ENCODE assay signal across 12 cellular contexts in the genomic region with DNA sequence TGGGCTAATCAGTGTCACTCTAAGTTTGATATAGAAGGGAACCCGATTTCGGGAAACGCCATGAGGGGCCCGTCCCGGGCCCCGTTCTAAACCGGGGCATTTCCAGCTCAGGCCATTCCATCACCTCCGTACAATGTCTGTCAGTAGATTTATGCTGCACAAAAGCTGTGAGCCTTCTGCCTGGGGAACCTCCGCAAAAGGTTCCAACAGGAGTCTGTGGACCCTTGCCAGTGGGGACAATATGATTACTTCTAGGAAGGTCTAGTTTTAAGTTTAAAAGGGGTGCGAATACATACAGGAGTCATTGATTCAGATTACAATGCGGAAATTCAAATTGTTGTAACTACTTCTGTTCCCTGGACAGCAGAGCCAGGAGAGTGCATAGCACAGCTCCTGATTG. TPM values are rescaled to one million over a fixed set of nuclear protein-coding genes. Genes with fewer than 3 reads are reported as not detected.
A peak's percentile ranks its signal among the peaks of the same experiment; 100 is the strongest.
DNase-seq lines count a peak whose midpoint lies in the region; ATAC-seq, FAIRE-seq and TF ChIP-seq lines count a peak whose summit lies in the region.
"Had no signal": no experiment of that assay in that cellular context is flagged by ENCODE, and none has a peak within 500 bp of the region (broad histone marks: within the 10 kb centered on the region; RNA-seq: fewer than 3 reads in every experiment).

No MANE protein-coding gene starts in this region.

- H2AFZ ChIP-seq in astrocyte (ENCODE audit: low read depth, low read length) (no peak overlapping the region), osteoblast (ENCODE audit: low read length) (no peak overlapping the region)
- H2AFZ ChIP-seq: parathyroid adenoma had no signal

- H3K27ac Mint-ChIP-seq in astrocyte (ENCODE audit: unreplicated experiment): no peak overlapping the region
- H3K27ac Mint-ChIP-seq: activated naive CD8-positive, alpha-beta T cell had no signal

- H3K9ac ChIP-seq in HUES48 (ENCODE audit: low read depth, low read length) (no peak overlapping the region), astrocyte (ENCODE audit: low read length) (no peak overlapping the region), subcutaneous abdominal adipose tissue (ENCODE audit: low read length in 5 of 5) (no peak overlapping the region)
- H3K9ac ChIP-seq: parathyroid adenoma had no signal

- DNase-seq in astrocyte (ENCODE audit: low read depth) (no peak), lower lobe of right lung (no peak), osteoblast (ENCODE audit: insufficient read length, low spot score, missing footprints) (no peak), NCI-H187 treated with DMSO at 0.1 percent for 48 hours (lab: John Stamatoyannopoulos, UW) (no peak), prostate gland (ENCODE audit: low spot score) (no peak)
- DNase-seq: IMR-90, NCI-H1048, NCI-H510A had no signal

- H3K4me1 Mint-ChIP-seq in astrocyte (ENCODE audit: low read depth, unreplicated experiment): peaks cover 50% of the 10 kb centered on the region

- no peak for FAIRE-seq in astrocyte (lab: Jason Lieb, UNC)

- H3K79me2 ChIP-seq in astrocyte (ENCODE audit: insufficient read depth, low read length) (peaks cover 20% of the 10 kb centered on the region), osteoblast (ENCODE audit: insufficient read depth, low read length) (peaks cover 43% of the 10 kb centered on the region)

- no peaks in the 10 kb centered on the region for H3K27me3 Mint-ChIP-seq in astrocyte (ENCODE audit: low read depth, unreplicated experiment)
- H3K27me3 Mint-ChIP-seq: activated naive CD8-positive, alpha-beta T cell had no signal

- H3K4me3 Mint-ChIP-seq in astrocyte (ENCODE audit: unreplicated experiment): no peak overlapping the region
- H3K4me3 Mint-ChIP-seq: activated naive CD8-positive, alpha-beta T cell had no signal

- intact Hi-C loops in lower lobe of right lung (cut with DNase I) (no loop called here), prostate gland (cut with DNase I) (no loop called here)

- WGBS in prostate gland: 77% methylated on average over 11 of the region's 11 CpGs

- H3K27me3 ChIP-seq in HUES48 (ENCODE audit: control insufficient read depth, insufficient read depth, low read length): no peaks in the 10 kb centered on the region
- no peaks in the 10 kb centered on the region for H3K27me3 ChIP-seq in astrocyte (ENCODE audit: insufficient read depth, low read length)
- H3K27me3 ChIP-seq in lower lobe of right lung (ENCODE audit: low read depth): no peaks in the 10 kb centered on the region
- no peaks in the 10 kb centered on the region for H3K27me3 ChIP-seq in subcutaneous abdominal adipose tissue (ENCODE audit: control insufficient read depth in 5 of 5, insufficient read depth in 4 of 5, low read length in 5 of 5)
- H3K27me3 ChIP-seq in osteoblast (ENCODE audit: insufficient read depth, low read length): no peaks in the 10 kb centered on the region
- no peaks in the 10 kb centered on the region for H3K27me3 ChIP-seq in prostate gland (replicated peaks; ENCODE audit: insufficient read depth)

- no peak for TF ChIP-seq CTCF in astrocyte (IDR thresholded peaks at IDR 0.05; ENCODE audit: insufficient read depth, low read depth, low read length)
- TF ChIP-seq CTCF in lower lobe of right lung (IDR thresholded peaks at IDR 0.05): no peak
- TF ChIP-seq CTCF in osteoblast (IDR thresholded peaks at IDR 0.05; ENCODE audit: extremely low read depth, low read depth, low read length): no peak
- TF ChIP-seq CTCF in prostate gland (IDR thresholded peaks at IDR 0.05): no peak

- H3K9me3 ChIP-seq in HUES48 (ENCODE audit: control insufficient read depth, insufficient read depth, low read length) (peaks cover 4% of the 10 kb centered on the region; the same call in 1 of the 2 replicates), astrocyte (ENCODE audit: insufficient read depth, low read depth, low read length) (no peaks in the 10 kb centered on the region), lower lobe of right lung (no peaks in the 10 kb centered on the region), subcutaneous abdominal adipose tissue (ENCODE audit: control insufficient read depth in 5 of 5, low read length in 5 of 5) (no peaks in the 10 kb centered on the region), osteoblast (ENCODE audit: low read depth, low read length) (no peaks in the 10 kb centered on the region), prostate gland (no peaks in the 10 kb centered on the region)

- H3K4me1 ChIP-seq in HUES48 (ENCODE audit: control insufficient read depth, insufficient read depth, low read length) (peaks cover 62% of the 10 kb centered on the region), astrocyte (ENCODE audit: insufficient read depth, low read length) (peaks cover 27% of the 10 kb centered on the region), lower lobe of right lung (peaks cover 45% of the 10 kb centered on the region), subcutaneous abdominal adipose tissue (ENCODE audit: control insufficient read depth in 5 of 5, insufficient read depth in 5 of 5, low read length in 5 of 5) (peaks cover 14 to 48% (median 40%) of the 10 kb centered on the region in 5 donors), osteoblast (ENCODE audit: insufficient read depth, low read length) (peaks cover 27% of the 10 kb centered on the region), prostate gland (replicated peaks) (peaks cover 3% of the 10 kb centered on the region)

- no peak for TF ChIP-seq POLR2A in prostate gland (IDR thresholded peaks at IDR 0.05)

- H3K9me3 Mint-ChIP-seq in astrocyte (ENCODE audit: unreplicated experiment): peaks cover 3% of the 10 kb centered on the region

- peaks cover 12% of the 10 kb centered on the region for H4K20me1 ChIP-seq in astrocyte (ENCODE audit: insufficient read depth, low read length)
- H4K20me1 ChIP-seq in osteoblast (ENCODE audit: insufficient read depth, low read length): peaks cover 22% of the 10 kb centered on the region

- H3K27ac ChIP-seq in HUES48 (ENCODE audit: low read depth, low read length) (peak overlapping the region; percentile 52), astrocyte (ENCODE audit: low read depth, low read length) (no peak overlapping the region), lower lobe of right lung (peak overlapping the region; percentile 50), subcutaneous abdominal adipose tissue (ENCODE audit: low read depth, low read length) (peak overlapping the region; percentile 2), osteoblast (ENCODE audit: low read depth, low read length) (no peak overlapping the region), prostate gland (no peak overlapping the region)
- H3K27ac ChIP-seq: parathyroid adenoma had no signal

- H3K4me3 ChIP-seq in HUES48 (ENCODE audit: low read depth, low read length): no peak overlapping the region
- no peak overlapping the region for H3K4me3 ChIP-seq in astrocyte (ENCODE audit: insufficient read depth, low read depth, low read length)
- H3K4me3 ChIP-seq in lower lobe of right lung: no peak overlapping the region
- H3K4me3 ChIP-seq in subcutaneous abdominal adipose tissue (ENCODE audit: low read depth in 1 of 5, low read length in 5 of 5): peak overlapping the region in 2 of 5 donors; percentile 29 to 32
- H3K4me3 ChIP-seq in osteoblast (ENCODE audit: insufficient read depth, low read length): no peak overlapping the region
- H3K4me3 ChIP-seq in prostate gland: no peak overlapping the region

- H3K36me3 Mint-ChIP-seq in astrocyte (ENCODE audit: low read depth, unreplicated experiment): peaks cover 9% of the 10 kb centered on the region

- no peak for ATAC-seq in lower lobe of right lung

- H3K4me2 ChIP-seq in astrocyte (ENCODE audit: low read length) (peak overlapping the region; percentile 56), osteoblast (ENCODE audit: insufficient read depth, low read length) (no peak overlapping the region)

- H3K36me3 ChIP-seq in HUES48 (ENCODE audit: control insufficient read depth, insufficient read depth, low read length) (no peaks in the 10 kb centered on the region), astrocyte (ENCODE audit: insufficient read depth, low read length) (no peaks in the 10 kb centered on the region), lower lobe of right lung (no peaks in the 10 kb centered on the region), subcutaneous abdominal adipose tissue (ENCODE audit: control insufficient read depth in 5 of 5, insufficient read depth in 5 of 5, low read length in 5 of 5) (peaks cover 0 to 4% (median 0%) of the 10 kb centered on the region in 5 donors), osteoblast (ENCODE audit: insufficient read depth, low read length) (no peaks in the 10 kb centered on the region), prostate gland (no peaks in the 10 kb centered on the region)

RNA-seq across cellular contexts. Expression of gene RAPGEF1, which starts 57.6 kb away (rescaled TPM):
- total RNA-seq in astrocyte (63.2 and 76.8 TPM in 2 replicates), lower lobe of right lung (146 TPM), osteoblast (34.7 and 42.1 TPM in 2 replicates), prostate gland (10 to 100 TPM; 28.6 to 63.8 TPM)

Comparison
In these comparisons a context has a peak if more than half of its experiments do, and no peak if none do; other contexts are left out.
1. H3K27ac ChIP-seq: peak in HUES48 (single experiment), lower lobe of right lung (single experiment) and subcutaneous abdominal adipose tissue (single experiment); none in astrocyte (single experiment), osteoblast (single experiment) and prostate gland (0 of 2).